Comparison of ENCODE assay signal across 1 cellular context in genomic region chr2:198371902-198372611, GRCh38.
TF ChIP-seq lines count a peak whose summit lies in the region.

No MANE protein-coding gene starts in this region.

TF ChIP-seq in GM12878, 131 proteins besides CTCF, POLR2A, EP300 and RAD21 (continued from another document and continues in another):
- TF ChIP-seq HSF1 (IDR thresholded peaks at IDR 0.05; ENCODE audit: low read depth, low read length), result no peak
- TF ChIP-seq NFIC (IDR thresholded peaks at IDR 0.05; ENCODE audit: low read depth, low read length), result peak; percentile 98
- peak; percentile 89 for TF ChIP-seq ZSCAN29 (IDR thresholded peaks at IDR 0.05)
- TF ChIP-seq CHD1 (IDR thresholded peaks at IDR 0.05; ENCODE audit: low read depth, low read length), result no peak
- TF ChIP-seq STAT1 (conservative IDR thresholded peaks at IDR 0.05), result no peak
- no peak for TF ChIP-seq RFX5 (IDR thresholded peaks at IDR 0.05; ENCODE audit: low read depth, low read length)
- TF ChIP-seq PKNOX1 (IDR thresholded peaks at IDR 0.05), result no peak
- peak; percentile 93 for TF ChIP-seq MEF2B (IDR thresholded peaks at IDR 0.05; ENCODE audit: partially characterized antibody, poor library complexity, severe bottlenecking)
- TF ChIP-seq MTA3 (IDR thresholded peaks at IDR 0.05; ENCODE audit: borderline replicate concordance, low read length), result peak; percentile 97; the same call in 1 of the 2 replicates
- no peak for TF ChIP-seq STAT3 (IDR thresholded peaks at IDR 0.05; ENCODE audit: low read depth, low read length)
- TF ChIP-seq KAT2A (conservative IDR thresholded peaks at IDR 0.05; ENCODE audit: control insufficient read depth, low read depth, low read length), result no peak
- peak; percentile 82 for TF ChIP-seq NR2F1 (conservative IDR thresholded peaks at IDR 0.05)
- no peak for TF ChIP-seq NBN (IDR thresholded peaks at IDR 0.05)
- TF ChIP-seq POLR2AphosphoS5 (IDR thresholded peaks at IDR 0.05; ENCODE audit: low read length), result no peak
- no peak for TF ChIP-seq E2F4 (IDR thresholded peaks at IDR 0.05; ENCODE audit: low read depth, low read length)
- TF ChIP-seq CUX1 (IDR thresholded peaks at IDR 0.05; ENCODE audit: insufficient replicate concordance, low read depth, low read length), result peak; percentile 34
- TF ChIP-seq HDGF (IDR thresholded peaks at IDR 0.05), result no peak
- TF ChIP-seq NR2C2 (IDR thresholded peaks at IDR 0.05; ENCODE audit: borderline replicate concordance, control insufficient read depth, insufficient read length, low read depth), result no peak
- no peak for TF ChIP-seq RELA (IDR thresholded peaks at IDR 0.05; ENCODE audit: borderline replicate concordance, partially characterized antibody)
- TF ChIP-seq POU2F2 (IDR thresholded peaks at IDR 0.05; ENCODE audit: borderline replicate concordance, low read depth, low read length), result no peak
- TF ChIP-seq SMC3 (IDR thresholded peaks at IDR 0.05; ENCODE audit: borderline replicate concordance, low read length), result no peak
- TF ChIP-seq KDM1A (IDR thresholded peaks at IDR 0.05; ENCODE audit: borderline replicate concordance), result no peak
- no peak for TF ChIP-seq E2F8 (IDR thresholded peaks at IDR 0.05; ENCODE audit: low read depth, partially characterized antibody)
- TF ChIP-seq IRF3 (IDR thresholded peaks at IDR 0.05), result no peak
- TF ChIP-seq ZBTB33 (IDR thresholded peaks at IDR 0.05), result no peak
- peak; percentile 76 for TF ChIP-seq ZBED1 (IDR thresholded peaks at IDR 0.05; ENCODE audit: borderline replicate concordance)
- TF ChIP-seq ASH2L (IDR thresholded peaks at IDR 0.05; ENCODE audit: borderline replicate concordance, low read depth), result no peak
- no peak for TF ChIP-seq MXI1 (IDR thresholded peaks at IDR 0.05; ENCODE audit: low read depth, low read length)
- TF ChIP-seq SREBF1 (IDR thresholded peaks at IDR 0.05; ENCODE audit: low read length), result no peak
- no peak for TF ChIP-seq SUZ12 (IDR thresholded peaks at IDR 0.05; ENCODE audit: unreplicated experiment)
- TF ChIP-seq DPF2 (IDR thresholded peaks at IDR 0.05), result 0 out of 2 replicates have a peak, but pooled peaks have one; percentile 46
- peak; percentile 87 to 89 for TF ChIP-seq BHLHE40 (IDR thresholded peaks at IDR 0.05; ENCODE audit: borderline replicate concordance in 1 of 2, low read depth in 2 of 2, low read length in 1 of 2)
- no peak for TF ChIP-seq ELK1 (IDR thresholded peaks at IDR 0.05; ENCODE audit: low read depth, low read length)
- TF ChIP-seq ZNF207 (IDR thresholded peaks at IDR 0.05; ENCODE audit: borderline replicate concordance), result no peak
- peak; percentile 70 for TF ChIP-seq BCL11A (IDR thresholded peaks at IDR 0.05; ENCODE audit: low read depth, low read length)
- TF ChIP-seq RCOR1 (conservative IDR thresholded peaks at IDR 0.05; ENCODE audit: low read depth, low read length), result 0 out of 2 replicates have a peak, but pooled peaks have one; percentile 48
- TF ChIP-seq GATAD2B (conservative IDR thresholded peaks at IDR 0.05; ENCODE audit: low read depth), result no peak
- peak; percentile 49; the same call in 1 of the 2 replicates for TF ChIP-seq ZNF24 (IDR thresholded peaks at IDR 0.05)
- peak; percentile 66 for TF ChIP-seq CREM (IDR thresholded peaks at IDR 0.05; ENCODE audit: low read depth)
- peak; percentile 100 for TF ChIP-seq RUNX3 (IDR thresholded peaks at IDR 0.05; ENCODE audit: low read length)
- TF ChIP-seq GABPA (IDR thresholded peaks at IDR 0.05; ENCODE audit: low read depth), result no peak; the same call in 1 of the 2 replicates
- no peak for TF ChIP-seq E4F1 (IDR thresholded peaks at IDR 0.05; ENCODE audit: borderline replicate concordance, partially characterized antibody)
- no peak for TF ChIP-seq ESRRA (IDR thresholded peaks at IDR 0.05; ENCODE audit: low read length)
- TF ChIP-seq SUPT20H (IDR thresholded peaks at IDR 0.05; ENCODE audit: borderline replicate concordance, control insufficient read depth, low read depth, low read length), result no peak
- peak; percentile 98 for TF ChIP-seq ZNF217 (IDR thresholded peaks at IDR 0.05)
- TF ChIP-seq HDAC6 (IDR thresholded peaks at IDR 0.05; ENCODE audit: unreplicated experiment), result no peak
- peak; percentile 81; the same call in 1 of the 2 replicates for TF ChIP-seq PML (IDR thresholded peaks at IDR 0.05; ENCODE audit: low read length)
- 0 out of 2 replicates have a peak, but pooled peaks have one; percentile 33 for TF ChIP-seq YY1 (IDR thresholded peaks at IDR 0.05; ENCODE audit: low read depth, low read length)
